Comparison of ENCODE assay signal across 13 cellular contexts in the genomic region with DNA sequence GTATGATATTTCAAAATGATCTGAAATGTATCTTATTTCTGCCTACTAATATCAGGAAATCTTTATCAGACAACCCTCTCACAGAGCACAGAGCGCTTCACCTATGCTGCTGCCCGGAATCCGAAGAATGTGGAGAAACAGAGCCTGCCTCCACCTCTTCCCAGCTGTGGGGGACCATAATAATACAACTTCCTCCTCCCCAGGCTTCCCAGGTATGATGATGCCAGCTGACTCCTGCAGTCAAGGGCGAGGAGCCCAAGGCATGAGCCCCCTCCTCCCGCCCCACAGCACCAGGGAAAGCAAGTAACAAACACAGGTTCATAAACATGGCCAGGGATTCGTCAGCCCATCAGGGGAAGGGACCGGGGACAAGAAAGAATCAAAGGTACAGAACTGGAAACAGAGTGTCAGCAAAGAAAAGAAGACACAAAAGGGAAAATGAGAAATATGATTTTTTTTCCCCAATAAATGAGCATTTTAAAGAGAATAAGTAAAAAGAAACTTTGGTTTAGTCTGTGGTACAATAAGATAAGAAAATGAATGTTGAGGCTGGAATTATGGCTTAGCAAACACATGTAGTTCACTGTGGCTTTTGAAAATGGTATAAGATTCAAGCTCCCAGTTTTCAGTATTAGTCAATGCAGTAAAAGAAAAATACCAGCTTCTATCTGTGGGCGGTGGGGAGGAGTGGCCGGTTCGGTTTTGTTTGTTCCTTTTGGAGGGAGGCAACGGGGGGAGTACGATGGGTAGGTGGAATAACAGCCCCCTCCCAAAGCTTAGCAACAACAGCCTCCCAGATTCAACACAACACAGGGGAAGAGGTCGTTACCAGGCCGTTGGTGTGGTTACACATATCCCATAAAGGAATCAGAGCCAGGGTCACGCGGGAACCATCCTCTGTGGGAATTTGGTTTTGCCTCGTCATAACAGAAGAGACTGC.
DNase-seq lines count a peak whose midpoint lies in the region; ATAC-seq, FAIRE-seq and TF ChIP-seq lines count a peak whose summit lies in the region.
"Had no signal": no experiment of that assay in that cellular context is flagged by ENCODE, and none has a peak within 500 bp of the region (broad histone marks: within the 10 kb centered on the region; RNA-seq: fewer than 3 reads in every experiment).

No MANE protein-coding gene starts in this region.

- no peak overlapping the region for H2AFZ ChIP-seq in neural progenitor cell (replicated peaks)

- peaks cover 3% of the 10 kb centered on the region for H3K36me3 Mint-ChIP-seq in neural progenitor cell
- H3K36me3 Mint-ChIP-seq in effector memory CD8-positive, alpha-beta T cell (ENCODE audit: insufficient read depth) = peaks cover 36% of the 10 kb centered on the region

- POLR2A ChIA-PET in GM10248 (lab: Yijun Ruan, JAX) = no interaction called here

- H3K36me3 ChIP-seq in HUES64 (ENCODE audit: insufficient read depth, low read length) = no peaks in the 10 kb centered on the region
- H3K36me3 ChIP-seq in neural progenitor cell = no peaks in the 10 kb centered on the region

- peaks cover 13% of the 10 kb centered on the region for H3F3A ChIP-seq in neural progenitor cell (ENCODE audit: low read depth)

- H3K27me3 ChIP-seq in HUES64 (ENCODE audit: insufficient read depth, low read length) (no peaks in the 10 kb centered on the region), neural progenitor cell (no peaks in the 10 kb centered on the region)

- H3K4me1 Mint-ChIP-seq in neural progenitor cell = peaks cover 47% of the 10 kb centered on the region
- peaks cover 4 to 5% of the 10 kb centered on the region in 2 donors for H3K4me1 Mint-ChIP-seq in effector memory CD8-positive, alpha-beta T cell (ENCODE audit: low read depth in 2 of 2)
- H3K4me1 Mint-ChIP-seq: stimulated activated memory B cell treated with anti-CD40 and anti-IgM and Interleukin-4, amounts not matched to agents 10 μg/mL and 1 μg/mL and 100 μg/mL, for 72 hours had no signal

- no peak for TF ChIP-seq CTCF in choroid plexus epithelial cell (conservative IDR thresholded peaks at IDR 0.05; ENCODE audit: low read depth, low read length)
- TF ChIP-seq CTCF in neural progenitor cell (IDR thresholded peaks at IDR 0.05) = no peak
- no peak for TF ChIP-seq CTCF in GM10248 (IDR thresholded peaks at IDR 0.05; ENCODE audit: control extremely low read depth, extremely low read depth, low read depth, missing control alignments)
- TF ChIP-seq CTCF in D721Med (IDR thresholded peaks at IDR 0.05; ENCODE audit: insufficient read depth, missing control alignments) = no peak

- peak overlapping the region; percentile 80; the same call in 1 of the 2 replicates for H3K27ac ChIP-seq in HUES64 (ENCODE audit: low read depth, low read length)
- no peak overlapping the region for H3K27ac ChIP-seq in neural progenitor cell

- H3K9ac ChIP-seq in HUES64 (ENCODE audit: low read depth, low read length) (peak overlapping the region; percentile 20; the same call in 1 of the 2 replicates), neural progenitor cell (no peak overlapping the region)

- ATAC-seq in effector memory CD8-positive, alpha-beta T cell (replicated peaks) = no peak
- ATAC-seq: stimulated activated memory B cell treated with anti-CD40 and anti-IgM and Interleukin-4, amounts not matched to agents 10 μg/mL and 1 μg/mL and 100 μg/mL, for 72 hours had no signal

- peak overlapping the region; percentile 35 for H3K4me3 Mint-ChIP-seq in neural progenitor cell
- H3K4me3 Mint-ChIP-seq in effector memory CD8-positive, alpha-beta T cell = no peak overlapping the region
- H3K4me3 Mint-ChIP-seq: stimulated activated memory B cell treated with anti-CD40 and anti-IgM and Interleukin-4, amounts not matched to agents 10 μg/mL and 1 μg/mL and 100 μg/mL, for 72 hours had no signal

- peaks cover 5% of the 10 kb centered on the region for H3K27me3 Mint-ChIP-seq in neural progenitor cell (ENCODE audit: insufficient read depth, low read depth)
- no peaks in the 10 kb centered on the region for H3K27me3 Mint-ChIP-seq in effector memory CD8-positive, alpha-beta T cell
- H3K27me3 Mint-ChIP-seq: CD4-positive, CD25-positive, alpha-beta regulatory T cell; stimulated activated memory B cell treated with anti-CD40 and anti-IgM and Interleukin-4, amounts not matched to agents 10 μg/mL and 1 μg/mL and 100 μg/mL, for 72 hours had no signal

- CTCF ChIA-PET in GM10248 (lab: Yijun Ruan, JAX) = interaction anchor here (1.6 to 13.7 kb wide), 3 partner anchors 10 to 20 kb away, joined by 3 to 285 read pairs (median 9); no protein-coding TSS in a partner anchor

- H3K79me2 ChIP-seq in neural progenitor cell (ENCODE audit: low read depth) = no peaks in the 10 kb centered on the region

- no peaks in the 10 kb centered on the region for H3K9me3 ChIP-seq in HUES64 (ENCODE audit: insufficient read depth, low read depth, low read length)
- H3K9me3 ChIP-seq in neural progenitor cell (ENCODE audit: low read depth) = no peaks in the 10 kb centered on the region

- H3K27ac Mint-ChIP-seq in neural progenitor cell = peak overlapping the region; percentile 34
- H3K27ac Mint-ChIP-seq in effector memory CD8-positive, alpha-beta T cell = peak overlapping the region in 1 of 2 donors; percentile 66
- H3K27ac Mint-ChIP-seq: stimulated activated memory B cell treated with anti-CD40 and anti-IgM and Interleukin-4, amounts not matched to agents 10 μg/mL and 1 μg/mL and 100 μg/mL, for 72 hours had no signal

- peaks cover 67% of the 10 kb centered on the region for H3K4me1 ChIP-seq in HUES64 (ENCODE audit: insufficient read depth, low read length)
- peaks cover 24% of the 10 kb centered on the region for H3K4me1 ChIP-seq in neural progenitor cell

- no peak for FAIRE-seq in D721Med (lab: Jason Lieb, UNC)

- peak overlapping the region; percentile 14 for H3K4me2 ChIP-seq in neural progenitor cell

- H3K9me3 Mint-ChIP-seq in neural progenitor cell = no peaks in the 10 kb centered on the region
- no peaks in the 10 kb centered on the region for H3K9me3 Mint-ChIP-seq in effector memory CD8-positive, alpha-beta T cell
- H3K9me3 Mint-ChIP-seq: CD4-positive, CD25-positive, alpha-beta regulatory T cell; stimulated activated memory B cell treated with anti-CD40 and anti-IgM and Interleukin-4, amounts not matched to agents 10 μg/mL and 1 μg/mL and 100 μg/mL, for 72 hours had no signal

- 38% methylated on average over 13 of the region's 17 CpGs for WGBS in HUES64

- peaks cover 50% of the 10 kb centered on the region for H4K20me1 ChIP-seq in neural progenitor cell (ENCODE audit: low read depth)

- DNase-seq in Daoy (ENCODE audit: low read depth) = peak; percentile 46
- peak; percentile 58 for DNase-seq in choroid plexus epithelial cell (ENCODE audit: low read depth)
- peak; percentile 34 for DNase-seq in neural progenitor cell (ENCODE audit: low spot score)
- no peak for DNase-seq in GM10248 (ENCODE audit: extremely low spot score)
- no peak for DNase-seq in effector memory CD8-positive, alpha-beta T cell
- DNase-seq in NCI-H2227 (lab: John Stamatoyannopoulos, UW; ENCODE audit: unreplicated experiment) = no peak
- DNase-seq in D721Med (ENCODE audit: insufficient read length, low spot score) = no peak
- DNase-seq: CD4-positive, CD25-positive, alpha-beta regulatory T cell; cortex of kidney; NCI-H1436 treated with DMSO at 0.1 percent for 48 hours; SW 1271 had no signal

- H3K4me3 ChIP-seq in HUES64 (ENCODE audit: low read length) (no peak overlapping the region), choroid plexus epithelial cell (ENCODE audit: low read depth, low read length) (no peak overlapping the region), neural progenitor cell (no peak overlapping the region)

Comparison
In these comparisons a context has a peak if more than half of its experiments do, and no peak if none do; other contexts are left out.
1. DNase-seq: peak in Daoy (single experiment), choroid plexus epithelial cell (single experiment) and neural progenitor cell (single experiment); none in GM10248 (single experiment), effector memory CD8-positive, alpha-beta T cell (0 of 3), NCI-H2227 (single experiment) and D721Med (single experiment).